Comparison of ENCODE assay signal across 8 cellular contexts in genomic region chr12:78863482-78864427, GRCh38. TPM values are rescaled to one million over a fixed set of nuclear protein-coding genes. Genes with fewer than 3 reads are reported as not detected.
DNase-seq lines count a peak whose midpoint lies in the region; ATAC-seq and TF ChIP-seq lines count a peak whose summit lies in the region.

No MANE protein-coding gene starts in this region.

- no peaks in the 10 kb centered on the region for H3K9me3 ChIP-seq in iPS-18a (ENCODE audit: control insufficient read depth, low read depth, low read length)
- no peaks in the 10 kb centered on the region for H3K9me3 ChIP-seq in smooth muscle cell (replicated peaks; ENCODE audit: low read depth)

- H3K4me1 ChIP-seq in iPS-18a (ENCODE audit: control insufficient read depth, low read depth, low read length) (peaks cover 20% of the 10 kb centered on the region), smooth muscle cell (ENCODE audit: low read depth) (peaks cover 13% of the 10 kb centered on the region)

- peak overlapping the region; percentile 92 for H3K4me3 ChIP-seq in astrocyte of the cerebellum (ENCODE audit: low read depth, low read length)
- peak overlapping the region; percentile 88 for H3K4me3 ChIP-seq in iPS-18a (ENCODE audit: low read length)
- H3K4me3 ChIP-seq in smooth muscle cell, result peak overlapping the region; percentile 59

- 1% methylated on average over 41 of the region's 41 CpGs for WGBS in smooth muscle cell (ENCODE audit: low lambda C conversion rate)

- H3K36me3 ChIP-seq in iPS-18a (ENCODE audit: control insufficient read depth, low read depth, low read length) (no peaks in the 10 kb centered on the region), smooth muscle cell (ENCODE audit: low read depth) (no peaks in the 10 kb centered on the region)

- CTCF ChIA-PET in activated CD4-positive, alpha-beta memory T cell treated with anti-CD3 and anti-CD28 coated beads for 36 hours (lab: Charles Lee), result no interaction called here

- no peaks in the 10 kb centered on the region for H3F3A ChIP-seq in smooth muscle cell (ENCODE audit: low read depth)

- H3K4me1 Mint-ChIP-seq in activated CD4-positive, alpha-beta memory T cell treated with anti-CD3 and anti-CD28 coated beads for 36 hours (ENCODE audit: low read depth), result no peaks in the 10 kb centered on the region

- peak overlapping the region; percentile 72 for H3K9ac ChIP-seq in iPS-18a (ENCODE audit: low read length)
- no peak overlapping the region for H3K9ac ChIP-seq in smooth muscle cell (ENCODE audit: low read depth)

- peaks cover 2% of the 10 kb centered on the region for H3K9me3 Mint-ChIP-seq in activated CD4-positive, alpha-beta memory T cell treated with anti-CD3 and anti-CD28 coated beads for 36 hours

- H3K27ac ChIP-seq in iPS-18a (ENCODE audit: low read length) (peak overlapping the region; percentile 46), smooth muscle cell (ENCODE audit: low read depth) (no peak overlapping the region)

- intact Hi-C loops in activated CD4-positive, alpha-beta memory T cell treated with anti-CD3 and anti-CD28 coated beads for 36 hours (cut with micrococcal nuclease), result no loop called here

- DNase-seq in GM13977 (ENCODE audit: low spot score), result peak; percentile 38
- DNase-seq in NCI-H2081 treated with DMSO at 0.1 percent for 48 hours (lab: John Stamatoyannopoulos, UW), result peak; percentile 64
- DNase-seq in astrocyte of the cerebellum (ENCODE audit: low read depth), result peak; percentile 24
- peak; percentile 12 for DNase-seq in smooth muscle cell (lab: John Stamatoyannopoulos, UW; ENCODE audit: unreplicated experiment)
- no peak for DNase-seq in activated CD4-positive, alpha-beta memory T cell treated with anti-CD3 and anti-CD28 coated beads for 36 hours
- no peak for DNase-seq in NOMO-1 (lab: John Stamatoyannopoulos, UW; ENCODE audit: unreplicated experiment in 2 of 2)

- in situ Hi-C loops in GM13977 (cut with MboI; ENCODE audit: low pct_unique_long_range_greater_than_20kb, low sequenced_read_pairs, unreplicated experiment) (no loop called here), astrocyte of the cerebellum (cut with HindIII; ENCODE audit: low sequenced_read_pairs) (no loop called here)

- TF ChIP-seq CTCF in GM13977 (IDR thresholded peaks at IDR 0.05; ENCODE audit: extremely low read depth, insufficient read depth, missing control alignments) (no peak), astrocyte of the cerebellum (IDR thresholded peaks at IDR 0.05; ENCODE audit: low read depth, low read length, missing control alignments) (no peak), smooth muscle cell (IDR thresholded peaks at IDR 0.05; ENCODE audit: borderline replicate concordance, insufficient read depth, poor library complexity, severe bottlenecking) (no peak)

- no peaks in the 10 kb centered on the region for H3K36me3 Mint-ChIP-seq in activated CD4-positive, alpha-beta memory T cell treated with anti-CD3 and anti-CD28 coated beads for 36 hours

- H3K27me3 ChIP-seq in iPS-18a (ENCODE audit: control insufficient read depth, insufficient read depth, low read length) (no peaks in the 10 kb centered on the region), smooth muscle cell (ENCODE audit: low read depth) (no peaks in the 10 kb centered on the region)

- no peak overlapping the region for H3K4me3 Mint-ChIP-seq in activated CD4-positive, alpha-beta memory T cell treated with anti-CD3 and anti-CD28 coated beads for 36 hours

- H3K79me2 ChIP-seq in smooth muscle cell (ENCODE audit: low read depth), result peaks cover 26% of the 10 kb centered on the region

- peak overlapping the region; percentile 88 for H3K4me2 ChIP-seq in smooth muscle cell

- peaks cover 13% of the 10 kb centered on the region for H3K27me3 Mint-ChIP-seq in activated CD4-positive, alpha-beta memory T cell treated with anti-CD3 and anti-CD28 coated beads for 36 hours

- ATAC-seq in HG02759 (IDR thresholded peaks at IDR 0.05; ENCODE audit: unreplicated experiment), result peak; percentile 55

- no peaks in the 10 kb centered on the region for H4K20me1 ChIP-seq in smooth muscle cell (ENCODE audit: low read depth)

- no peak overlapping the region for H3K27ac Mint-ChIP-seq in activated CD4-positive, alpha-beta memory T cell treated with anti-CD3 and anti-CD28 coated beads for 36 hours

- POLR2A ChIA-PET in activated CD4-positive, alpha-beta memory T cell treated with anti-CD3 and anti-CD28 coated beads for 36 hours (lab: Charles Lee), result no interaction called here

- peak overlapping the region; percentile 81 for H2AFZ ChIP-seq in smooth muscle cell (ENCODE audit: low read depth)

RNA-seq across cellular contexts. Expression of gene SYT1, which starts 0.8 kb away (rescaled TPM):
- 10.2 and 12.5 TPM in 2 replicates for total RNA-seq in smooth muscle cell
- polyA plus RNA-seq in smooth muscle cell, result 5.2 and 5.5 TPM in 2 replicates
- total RNA-seq in activated CD4-positive, alpha-beta memory T cell treated with anti-CD3 and anti-CD28 coated beads for 36 hours, result not detected

Comparison
In these comparisons a context has a peak if more than half of its experiments do, and no peak if none do; other contexts are left out.
1. DNase-seq: peak in GM13977 (single experiment), NCI-H2081 treated with DMSO at 0.1 percent for 48 hours (single experiment), astrocyte of the cerebellum (single experiment) and smooth muscle cell (single experiment); none in activated CD4-positive, alpha-beta memory T cell treated with anti-CD3 and anti-CD28 coated beads for 36 hours (single experiment) and NOMO-1 (0 of 2).
2. RNA of gene SYT1, which starts 0.8 kb away (total RNA-seq): 10.2 to 12.5 TPM in smooth muscle cell; not detected in activated CD4-positive, alpha-beta memory T cell treated with anti-CD3 and anti-CD28 coated beads for 36 hours; every median in the first group is over 10 times any median in the second.
3. Peak in every context shown above with its lines, with median percentiles within 50 percentile points of each other: H3K4me3 ChIP-seq.